Comparison of ENCODE assay signal across 15 cellular contexts in genomic region chr9:110802416-110803035, GRCh38.
DNase-seq lines count a peak whose midpoint lies in the region; ATAC-seq and TF ChIP-seq lines count a peak whose summit lies in the region.
"Had no signal": no experiment of that assay in that cellular context is flagged by ENCODE, and none has a peak within 500 bp of the region (broad histone marks: within the 10 kb centered on the region; RNA-seq: fewer than 3 reads in every experiment).

No MANE protein-coding gene starts in this region.

- ATAC-seq in HG03460 (IDR thresholded peaks at IDR 0.05; ENCODE audit: unreplicated experiment), result no peak
- ATAC-seq: left lobe of liver, Panc1 had no signal

- no peak overlapping the region for H2BK5ac ChIP-seq in neuronal stem cell (ENCODE audit: low read length)

- WGBS in neuronal stem cell (ENCODE audit: extremely low coverage in 2 of 2, insufficient read length in 2 of 2, insufficient replicate concordance in 1 of 2), 2 donors, result no CpG with 5 or more reads among the region's 6 CpGs

- peaks cover 0 to 14% of the 10 kb centered on the region in 2 donors for H3K4me1 ChIP-seq in neuronal stem cell (ENCODE audit: control insufficient read depth in 2 of 2, insufficient read depth in 1 of 2, low read depth in 1 of 2, low read length in 2 of 2)
- H3K4me1 ChIP-seq: prostate gland had no signal

- H3K4me2 ChIP-seq in neuronal stem cell (ENCODE audit: insufficient read depth, low read length, poor library complexity, severe bottlenecking), result no peak overlapping the region

- no peaks in the 10 kb centered on the region for H3K27me3 ChIP-seq in neuronal stem cell (ENCODE audit: control insufficient read depth in 3 of 3, insufficient read depth in 3 of 3, low read depth in 1 of 3, low read length in 3 of 3)
- H3K27me3 ChIP-seq: tibial artery had no signal

- H3K18ac ChIP-seq in neuronal stem cell (ENCODE audit: low read length), result no peak overlapping the region

- H4K8ac ChIP-seq in neuronal stem cell (ENCODE audit: low read depth, low read length), result no peak overlapping the region

- no peak overlapping the region for H3K14ac ChIP-seq in neuronal stem cell (ENCODE audit: low read length)

- H3K4me3 ChIP-seq in fibroblast of mammary gland (ENCODE audit: control insufficient read depth, low read depth, low read length) (no peak overlapping the region), neuronal stem cell (ENCODE audit: low read length in 2 of 2) (no peak overlapping the region)
- H3K4me3 ChIP-seq: prostate gland, tibial artery had no signal

- no peak overlapping the region for H4K91ac ChIP-seq in neuronal stem cell (ENCODE audit: low read depth, low read length, poor library complexity)

- H3K27ac ChIP-seq in neuronal stem cell (replicated peaks; ENCODE audit: low read length), result no peak overlapping the region
- H3K27ac ChIP-seq: prostate gland, tibial artery had no signal

- no peaks in the 10 kb centered on the region for H3K36me3 ChIP-seq in neuronal stem cell (replicated peaks in 1 of 2; ENCODE audit: control insufficient read depth in 2 of 2, insufficient read depth in 2 of 2, low read length in 2 of 2)
- H3K36me3 ChIP-seq: prostate gland, tibial artery had no signal

- no peak overlapping the region for H3K4ac ChIP-seq in neuronal stem cell (ENCODE audit: low read length)

- H2AK5ac ChIP-seq in neuronal stem cell (ENCODE audit: low read depth, low read length), result no peak overlapping the region

- no peak overlapping the region for H2BK120ac ChIP-seq in neuronal stem cell (ENCODE audit: low read depth, low read length)

- no peaks in the 10 kb centered on the region for H3K9me3 ChIP-seq in neuronal stem cell (replicated peaks in 1 of 2; ENCODE audit: control insufficient read depth in 2 of 2, insufficient read depth in 1 of 2, low read depth in 1 of 2, low read length in 2 of 2)
- H3K9me3 ChIP-seq: Caco-2, prostate gland, tibial artery had no signal

- H2AFZ ChIP-seq in neuronal stem cell (ENCODE audit: low read length), result peak overlapping the region; percentile 62

- H3K23ac ChIP-seq in neuronal stem cell (ENCODE audit: low read depth, low read length, poor library complexity), result no peak overlapping the region

- DNase-seq in EL, result peak; percentile 53
- DNase-seq in NOMO-1 treated with dmso at 0.1 percent for 144 hours (lab: John Stamatoyannopoulos, UW; ENCODE audit: unreplicated experiment), result peak; percentile 93
- DNase-seq in fibroblast of mammary gland (ENCODE audit: low read depth), result peak; percentile 65
- no peak for DNase-seq in neuronal stem cell (ENCODE audit: low spot score)
- no peak for DNase-seq in mucosa of gallbladder (ENCODE audit: low spot score)
- DNase-seq in germinal center (ENCODE audit: low spot score), result no peak
- no peak for DNase-seq in NCI-H187 (lab: John Stamatoyannopoulos, UW)
- DNase-seq: activated CD8-positive, alpha-beta memory T cell treated with anti-CD3 and anti-CD28 coated beads, Interleukin-2, amount 50 U/mL, for 48 hours; Caco-2; NCI-H2081 treated with DMSO at 0.1 percent for 48 hours; tibial artery had no signal

- H3K9ac ChIP-seq in neuronal stem cell (ENCODE audit: low read depth, low read length, poor library complexity), result no peak overlapping the region

- no peaks in the 10 kb centered on the region for H3K79me1 ChIP-seq in neuronal stem cell (ENCODE audit: low read depth, low read length)

- no peak overlapping the region for H2BK12ac ChIP-seq in neuronal stem cell (ENCODE audit: low read length)

- TF ChIP-seq CTCF in fibroblast of mammary gland (conservative IDR thresholded peaks at IDR 0.05; ENCODE audit: control insufficient read depth, insufficient read depth, low read depth, low read length), result no peak

- no peak overlapping the region for H2BK15ac ChIP-seq in neuronal stem cell (ENCODE audit: low read length)

Comparison
In these comparisons a context has a peak if more than half of its experiments do, and no peak if none do; other contexts are left out.
1. DNase-seq: peak in EL (single experiment), NOMO-1 treated with dmso at 0.1 percent for 144 hours (single experiment) and fibroblast of mammary gland (single experiment); none in neuronal stem cell (single experiment), mucosa of gallbladder (single experiment), germinal center (single experiment) and NCI-H187 (0 of 2).